Comparison of ENCODE assay signal across 1 cellular context in the genomic region with DNA sequence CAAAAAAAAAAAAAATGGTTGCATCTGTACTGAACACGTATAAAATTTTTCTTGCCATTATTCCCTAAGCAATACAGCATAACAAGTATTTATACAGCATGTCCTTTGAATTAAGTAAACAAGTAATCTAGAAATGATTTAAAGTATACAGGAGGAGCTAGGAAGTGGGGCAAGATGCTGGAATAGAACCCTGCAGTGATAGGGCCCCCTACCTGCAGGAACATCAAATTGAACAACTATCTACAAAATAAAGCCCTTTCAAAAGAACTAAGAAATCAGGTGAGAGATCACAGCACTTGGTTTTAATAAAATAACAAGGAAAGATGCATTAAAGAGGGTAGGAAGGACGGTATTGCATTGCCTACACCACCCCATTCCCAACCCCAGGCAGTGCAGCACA.
TF ChIP-seq lines count a peak whose summit lies in the region.

No MANE protein-coding gene starts in this region.

TF ChIP-seq in H1, 55 proteins besides CTCF, POLR2A, EP300 and RAD21:
- TF ChIP-seq, protein P1, sequence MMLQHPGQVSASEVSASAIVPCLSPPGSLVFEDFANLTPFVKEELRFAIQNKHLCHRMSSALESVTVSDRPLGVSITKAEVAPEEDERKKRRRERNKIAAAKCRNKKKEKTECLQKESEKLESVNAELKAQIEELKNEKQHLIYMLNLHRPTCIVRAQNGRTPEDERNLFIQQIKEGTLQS (IDR thresholded peaks at IDR 0.05; ENCODE audit: insufficient read depth, low read depth, low read length) = no peak
